ENCODE assay signal across 8 cellular contexts in genomic region chr2:121649652-121650553, GRCh38.
A peak's percentile ranks its signal among the peaks of the same experiment; 100 is the strongest.
DNase-seq lines count a peak whose midpoint lies in the region; TF ChIP-seq lines count a peak whose summit lies in the region.

No MANE protein-coding gene starts in this region.

- peak overlapping the region; percentile 92 for H3K27ac ChIP-seq in MM.1S (ENCODE audit: low read length)

- no peaks in the 10 kb centered on the region; the same call in 1 of the 2 replicates for H4K20me1 ChIP-seq in MM.1S (ENCODE audit: insufficient read depth, low read length)

- H3K4me2 ChIP-seq in MM.1S (ENCODE audit: low read depth, low read length) = peak overlapping the region; percentile 78

- H3K27me3 ChIP-seq in MM.1S (replicated peaks; ENCODE audit: insufficient read depth, low read length) = no peaks in the 10 kb centered on the region
- no peaks in the 10 kb centered on the region for H3K27me3 ChIP-seq in neuron (ENCODE audit: insufficient read depth, low read length)

- peaks cover 25% of the 10 kb centered on the region for H3F3A ChIP-seq in MM.1S (ENCODE audit: insufficient read depth, low read length)

- peaks cover 7% of the 10 kb centered on the region for H3K4me1 ChIP-seq in ES-I3 (ENCODE audit: insufficient read depth, low read length)
- H3K4me1 ChIP-seq in MM.1S (ENCODE audit: low read length) = peaks cover 9% of the 10 kb centered on the region; the same call in 1 of the 2 replicates
- H3K4me1 ChIP-seq in neuron (ENCODE audit: insufficient read depth, low read length) = peaks cover 19% of the 10 kb centered on the region

- peak overlapping the region; percentile 62 for H2AFZ ChIP-seq in MM.1S (ENCODE audit: low read length)
- H2AFZ ChIP-seq in neuron (ENCODE audit: low read depth, low read length) = peak overlapping the region; percentile 50

- peak overlapping the region; percentile 81 for H3K9ac ChIP-seq in ES-I3 (ENCODE audit: low read depth, low read length)
- H3K9ac ChIP-seq in MM.1S (ENCODE audit: low read length) = peak overlapping the region; percentile 93

- H3K4me3 ChIP-seq in MM.1S (ENCODE audit: low read length) (peak overlapping the region; percentile 76), neuron (ENCODE audit: low read length) (peak overlapping the region; percentile 83)

- TF ChIP-seq CTCF in MM.1S (IDR thresholded peaks at IDR 0.05; ENCODE audit: low read length) = no peak

- peaks cover 72% of the 10 kb centered on the region for H3K79me2 ChIP-seq in MM.1S (ENCODE audit: low read length)

- H3K36me3 ChIP-seq in ES-I3 (ENCODE audit: insufficient read depth, low read length) = no peaks in the 10 kb centered on the region
- no peaks in the 10 kb centered on the region for H3K36me3 ChIP-seq in MM.1S (replicated peaks; ENCODE audit: insufficient read depth, low read length)
- peaks cover 4% of the 10 kb centered on the region for H3K36me3 ChIP-seq in neuron (ENCODE audit: insufficient read depth, low read length)

- no peaks in the 10 kb centered on the region for H3K9me2 ChIP-seq in MM.1S (replicated peaks; ENCODE audit: insufficient read depth, low read length)

- H3K9me3 ChIP-seq in ES-I3 (ENCODE audit: control insufficient read depth, insufficient read depth, low read length) (no peaks in the 10 kb centered on the region), MM.1S (replicated peaks; ENCODE audit: insufficient read depth, low read length) (no peaks in the 10 kb centered on the region), neuron (ENCODE audit: low read length) (no peaks in the 10 kb centered on the region)

- DNase-seq in HCEC 1CT (peak; percentile 84), MM.1S (peak; percentile 90), SHP77 treated with DMSO at 0.1 percent for 48 hours (lab: John Stamatoyannopoulos, UW) (peak; percentile 77), activated gamma-delta T cell treated with Interleukin-2 at 50 U/mL for 16 hours (peak; percentile 85), foreskin melanocyte (peak; percentile 91), stromal cell of bone marrow (ENCODE audit: low read depth) (peak; percentile 76)

Comparison
In these comparisons a context has a peak if more than half of its experiments do, and no peak if none do; other contexts are left out.
1. Peak in every context shown above with its lines: DNase-seq, H3K4me3 ChIP-seq and H3K27ac ChIP-seq.